Comparison of ENCODE assay signal across 32 cellular contexts in the genomic region with DNA sequence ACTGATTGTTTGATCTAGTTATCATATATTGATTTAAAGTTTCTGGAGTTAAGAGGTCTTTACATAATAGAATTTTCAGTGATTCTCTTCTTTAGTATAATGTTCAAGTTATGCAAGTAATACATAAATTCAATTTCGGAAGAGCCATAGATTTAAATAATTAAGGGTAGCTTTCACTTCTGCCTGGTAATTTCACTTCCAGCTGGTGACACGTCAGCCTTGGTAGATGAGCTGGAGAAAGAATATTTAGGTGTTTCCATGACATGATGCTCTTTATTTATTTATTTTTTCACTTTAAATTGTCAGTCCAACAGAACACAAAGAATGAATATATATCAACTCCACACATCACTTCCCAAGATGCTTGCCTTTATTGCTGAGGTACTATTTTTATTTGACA.
"Had no signal": no experiment of that assay in that cellular context is flagged by ENCODE, and none has a peak within 500 bp of the region (broad histone marks: within the 10 kb centered on the region; RNA-seq: fewer than 3 reads in every experiment).

No MANE protein-coding gene starts in this region.

- H3K4me1 Mint-ChIP-seq: nephron had no signal

- FAIRE-seq: endothelial cell of umbilical vein, TTC549 had no signal

- H3K36me3 ChIP-seq: adrenal gland, cardiac muscle cell, gastroesophageal sphincter, left ventricle myocardium inferior, right lobe of liver, suprapubic skin, tibial artery, upper lobe of right lung had no signal

- H3K36me3 Mint-ChIP-seq: activated naive CD8-positive, alpha-beta T cell treated with anti-CD3 and anti-CD28 coated beads for 36 hours; brain; immature natural killer cell; stimulated activated memory B cell treated with anti-CD40 and anti-IgM and Interleukin-4, amounts not matched to agents 10 μg/mL and 1 μg/mL and 100 μg/mL, for 72 hours had no signal

- H3K4me3 ChIP-seq: adrenal gland, cardiac muscle cell, coronary artery, gastroesophageal sphincter, left ventricle myocardium inferior, lung, mucosa of descending colon, right lobe of liver, skin epidermis, suprapubic skin, tibial artery, upper lobe of right lung had no signal

- H3K9me3 ChIP-seq: adrenal gland, gastroesophageal sphincter, left ventricle myocardium inferior, mucosa of descending colon, right lobe of liver, suprapubic skin, tibial artery, upper lobe of right lung had no signal

- ATAC-seq: activated CD4-positive, CD25-positive, alpha-beta regulatory T cell treated with anti-CD3 and anti-CD28 coated beads, Interleukin-2, amount 50 U/mL, for 24 hours; gastroesophageal sphincter; mucosa of descending colon; right lobe of liver; stimulated activated memory B cell treated with anti-CD40 and anti-IgM and Interleukin-4, amounts not matched to agents 10 μg/mL and 1 μg/mL and 100 μg/mL, for 72 hours; upper lobe of right lung had no signal

- H3K4me3 Mint-ChIP-seq: activated naive CD4-positive, alpha-beta T cell treated with anti-CD3 and anti-CD28 coated beads for 36 hours; activated naive CD8-positive, alpha-beta T cell treated with anti-CD3 and anti-CD28 coated beads for 36 hours; brain; immature natural killer cell; nephron; stimulated activated memory B cell treated with anti-CD40 and anti-IgM and Interleukin-4, amounts not matched to agents 10 μg/mL and 1 μg/mL and 100 μg/mL, for 72 hours had no signal

- H3K27me3 ChIP-seq: adrenal gland, cardiac muscle cell, gastroesophageal sphincter, right lobe of liver, suprapubic skin, tibial artery, upper lobe of right lung had no signal

- H3K27ac ChIP-seq: adrenal gland, cardiac muscle cell, coronary artery, gastroesophageal sphincter, left ventricle myocardium inferior, right lobe of liver, suprapubic skin, tibial artery, upper lobe of right lung, VCaP had no signal

- H3K9me3 Mint-ChIP-seq: activated naive CD4-positive, alpha-beta T cell treated with anti-CD3 and anti-CD28 coated beads for 36 hours; activated naive CD8-positive, alpha-beta T cell treated with anti-CD3 and anti-CD28 coated beads for 36 hours; immature natural killer cell; nephron; stimulated activated memory B cell treated with anti-CD40 and anti-IgM and Interleukin-4, amounts not matched to agents 10 μg/mL and 1 μg/mL and 100 μg/mL, for 72 hours had no signal

- DNase-seq: activated CD4-positive, alpha-beta T cell treated with anti-CD3 and anti-CD28 coated beads for 48 hours; activated CD4-positive, alpha-beta T cell treated with anti-CD3 and anti-CD28 coated beads, Interleukin-2, amount 50 U/mL, for 48 hours; activated CD8-positive, alpha-beta memory T cell treated with anti-CD3 and anti-CD28 coated beads for 24 hours; activated effector memory CD4-positive, alpha-beta T cell treated with Interleukin-2 at 50 U/mL for 16 hours; activated naive CD4-positive, alpha-beta T cell treated with anti-CD3 and anti-CD28 coated beads for 36 hours; activated naive CD8-positive, alpha-beta T cell treated with anti-CD3 and anti-CD28 coated beads for 36 hours; adrenal gland; aorta; head of caudate nucleus; hypothalamus; immature natural killer cell; kidney; left ventricle myocardium inferior; mucosa of descending colon; right lobe of liver; stimulated activated CD4-positive, alpha-beta T cell treated with anti-CD3 and anti-CD28 coated beads, Interleukin-4, amount 100 ng/mL, for 4 hours; stimulated activated CD8-positive, alpha-beta memory T cell treated with anti-CD3 and anti-CD28 coated beads, Interleukin-4, amount 100 ng/mL, for 48 hours; tibial artery; upper lobe of right lung had no signal

- H3K27me3 Mint-ChIP-seq: stimulated activated memory B cell treated with anti-CD40 and anti-IgM and Interleukin-4, amounts not matched to agents 10 μg/mL and 1 μg/mL and 100 μg/mL, for 72 hours had no signal

- H3K27ac Mint-ChIP-seq: activated naive CD4-positive, alpha-beta T cell treated with anti-CD3 and anti-CD28 coated beads for 36 hours; activated naive CD8-positive, alpha-beta T cell treated with anti-CD3 and anti-CD28 coated beads for 36 hours; brain; immature natural killer cell; nephron had no signal

- H3K4me1 ChIP-seq: adrenal gland, right lobe of liver, tibial artery had no signal
